Comparison of ENCODE assay signal across 14 cellular contexts in genomic region chr4:105620640-105621323, GRCh38.
DNase-seq lines count a peak whose midpoint lies in the region; ATAC-seq and TF ChIP-seq lines count a peak whose summit lies in the region.
"Had no signal": no experiment of that assay in that cellular context is flagged by ENCODE, and none has a peak within 500 bp of the region (broad histone marks: within the 10 kb centered on the region; RNA-seq: fewer than 3 reads in every experiment).

No MANE protein-coding gene starts in this region.

- no TSS peak for BruUV-seq in MCF 10A (replicated peaks; lab: Mats Ljungman, UMichigan)

- no peak overlapping the region for H3K4me3 ChIP-seq in breast epithelium
- no peak overlapping the region for H3K4me3 ChIP-seq in effector memory CD4-positive, alpha-beta T cell (ENCODE audit: insufficient read depth, low read depth, low read length, poor library complexity, severe bottlenecking)
- H3K4me3 ChIP-seq: heart right ventricle, SK-N-MC, tibial nerve had no signal

- no peak for TF ChIP-seq CTCF in MCF 10A (IDR thresholded peaks at IDR 0.05; ENCODE audit: unreplicated experiment)
- TF ChIP-seq CTCF in breast epithelium (IDR thresholded peaks at IDR 0.05): no peak

- peaks cover 5% of the 10 kb centered on the region for H3K9me3 Mint-ChIP-seq in MCF 10A (ENCODE audit: unreplicated experiment)
- H3K9me3 Mint-ChIP-seq in activated naive CD8-positive, alpha-beta T cell treated with anti-CD3 and anti-CD28 coated beads, Interleukin-2, amount 50 U/mL, for 24 hours: no peaks in the 10 kb centered on the region

- no peak for TF ChIP-seq POLR2A in breast epithelium (IDR thresholded peaks at IDR 0.05)

- peak overlapping the region in 1 of 2 donors; percentile 76 for H3K27ac ChIP-seq in breast epithelium
- no peak overlapping the region for H3K27ac ChIP-seq in effector memory CD4-positive, alpha-beta T cell (ENCODE audit: insufficient read depth, low read length, poor library complexity, severe bottlenecking)
- H3K27ac ChIP-seq: SK-N-MC had no signal

- no peaks in the 10 kb centered on the region for H3K36me3 ChIP-seq in breast epithelium
- no peaks in the 10 kb centered on the region for H3K36me3 ChIP-seq in effector memory CD4-positive, alpha-beta T cell (ENCODE audit: control insufficient read depth, insufficient read depth, low read length)
- H3K36me3 ChIP-seq: heart right ventricle, tibial nerve had no signal

- intact Hi-C loops in MCF 10A (cut with micrococcal nuclease) (no loop called here), breast epithelium (cut with DNase I; ENCODE audit: low total_unique reads) (no loop called here)

- H3K27ac Mint-ChIP-seq in MCF 10A (ENCODE audit: low read depth, unreplicated experiment): no peak overlapping the region
- H3K27ac Mint-ChIP-seq in activated naive CD8-positive, alpha-beta T cell treated with anti-CD3 and anti-CD28 coated beads, Interleukin-2, amount 50 U/mL, for 24 hours: no peak overlapping the region
- H3K27ac Mint-ChIP-seq: activated CD8-positive, alpha-beta memory T cell treated with anti-CD3 and anti-CD28 coated beads, Interleukin-2, amount 10 ng/mL, durations not matched to agents 7 days and 5 days; naive thymus-derived CD4-positive, alpha-beta T cell had no signal

- no peaks in the 10 kb centered on the region for H3K4me1 ChIP-seq in breast epithelium
- no peaks in the 10 kb centered on the region for H3K4me1 ChIP-seq in effector memory CD4-positive, alpha-beta T cell (ENCODE audit: control insufficient read depth, insufficient read depth, low read length, poor library complexity, severe bottlenecking)

- peaks cover 6% of the 10 kb centered on the region for H3K36me3 Mint-ChIP-seq in MCF 10A (ENCODE audit: insufficient read depth, unreplicated experiment)
- no peaks in the 10 kb centered on the region for H3K36me3 Mint-ChIP-seq in activated naive CD8-positive, alpha-beta T cell treated with anti-CD3 and anti-CD28 coated beads, Interleukin-2, amount 50 U/mL, for 24 hours (ENCODE audit: low read depth)
- H3K36me3 Mint-ChIP-seq: activated CD8-positive, alpha-beta memory T cell treated with anti-CD3 and anti-CD28 coated beads, Interleukin-2, amount 10 ng/mL, durations not matched to agents 7 days and 5 days; naive thymus-derived CD4-positive, alpha-beta T cell had no signal

- H3K27me3 ChIP-seq in breast epithelium: no peaks in the 10 kb centered on the region
- no peaks in the 10 kb centered on the region for H3K27me3 ChIP-seq in effector memory CD4-positive, alpha-beta T cell (replicated peaks; ENCODE audit: control insufficient read depth, insufficient read depth, low read length, poor library complexity, severe bottlenecking)
- H3K27me3 ChIP-seq: heart right ventricle, tibial nerve had no signal

- peaks cover 21% of the 10 kb centered on the region for H3K4me1 Mint-ChIP-seq in MCF 10A (ENCODE audit: insufficient read depth, unreplicated experiment)
- no peaks in the 10 kb centered on the region for H3K4me1 Mint-ChIP-seq in activated naive CD8-positive, alpha-beta T cell treated with anti-CD3 and anti-CD28 coated beads, Interleukin-2, amount 50 U/mL, for 24 hours
- H3K4me1 Mint-ChIP-seq: naive thymus-derived CD4-positive, alpha-beta T cell had no signal

- no peak for ATAC-seq in activated naive CD8-positive, alpha-beta T cell treated with anti-CD3 and anti-CD28 coated beads, Interleukin-2, amount 50 U/mL, for 24 hours
- ATAC-seq: activated CD8-positive, alpha-beta memory T cell treated with anti-CD3 and anti-CD28 coated beads, Interleukin-2, amount 10 ng/mL, durations not matched to agents 7 days and 5 days; naive thymus-derived CD4-positive, alpha-beta T cell had no signal

- no peaks in the 10 kb centered on the region for H3K27me3 Mint-ChIP-seq in MCF 10A (ENCODE audit: insufficient read depth, unreplicated experiment)
- H3K27me3 Mint-ChIP-seq in activated naive CD8-positive, alpha-beta T cell treated with anti-CD3 and anti-CD28 coated beads, Interleukin-2, amount 50 U/mL, for 24 hours: peaks cover 5% of the 10 kb centered on the region

- no peak overlapping the region for H3K4me3 Mint-ChIP-seq in MCF 10A (ENCODE audit: unreplicated experiment)
- no peak overlapping the region for H3K4me3 Mint-ChIP-seq in activated naive CD8-positive, alpha-beta T cell treated with anti-CD3 and anti-CD28 coated beads, Interleukin-2, amount 50 U/mL, for 24 hours
- H3K4me3 Mint-ChIP-seq: activated CD8-positive, alpha-beta memory T cell treated with anti-CD3 and anti-CD28 coated beads, Interleukin-2, amount 10 ng/mL, durations not matched to agents 7 days and 5 days; naive thymus-derived CD4-positive, alpha-beta T cell had no signal

- DNase-seq in MCF 10A (ENCODE audit: unreplicated experiment): peak; percentile 90
- no peak for DNase-seq in breast epithelium (ENCODE audit: low spot score in 2 of 2)
- peak; percentile 85 for DNase-seq in RKO (ENCODE audit: low spot score)
- peak; percentile 4 for DNase-seq in fibroblast of gingiva (ENCODE audit: low read depth)
- DNase-seq in effector memory CD4-positive, alpha-beta T cell: no peak
- DNase-seq in stimulated activated naive CD4-positive, alpha-beta T cell (lab: John Stamatoyannopoulos, UW): no peak
- no peak for DNase-seq in hippocampal formation (lab: John Stamatoyannopoulos, UW)
- no peak for DNase-seq in activated naive CD8-positive, alpha-beta T cell treated with anti-CD3 and anti-CD28 coated beads, Interleukin-2, amount 50 U/mL, for 24 hours
- DNase-seq: activated CD8-positive, alpha-beta memory T cell treated with anti-CD3 and anti-CD28 coated beads, Interleukin-2, amount 10 ng/mL, durations not matched to agents 7 days and 5 days; heart right ventricle; naive thymus-derived CD4-positive, alpha-beta T cell; NCI-H2081 treated with DMSO at 0.1 percent for 48 hours had no signal

- POLR2A ChIA-PET in MCF 10A (lab: Yijun Ruan, JAX): interaction anchor here (1.2 kb wide), 2 partner anchors 10 to 12 kb away, joined by 3 to 7 read pairs; no protein-coding TSS in a partner anchor

- CTCF ChIA-PET in MCF 10A (lab: Yijun Ruan, JAX): no interaction called here

- H3K9me3 ChIP-seq in breast epithelium: no peaks in the 10 kb centered on the region
- no peaks in the 10 kb centered on the region for H3K9me3 ChIP-seq in effector memory CD4-positive, alpha-beta T cell (ENCODE audit: control insufficient read depth, low read length)
- H3K9me3 ChIP-seq: tibial nerve had no signal

Comparison
In these comparisons a context has a peak if more than half of its experiments do, and no peak if none do; other contexts are left out.
1. DNase-seq: peak in MCF 10A (single experiment), RKO (single experiment) and fibroblast of gingiva (single experiment); none in breast epithelium (0 of 2), effector memory CD4-positive, alpha-beta T cell (0 of 3), stimulated activated naive CD4-positive, alpha-beta T cell (0 of 6), hippocampal formation (0 of 2) and activated naive CD8-positive, alpha-beta T cell treated with anti-CD3 and anti-CD28 coated beads, Interleukin-2, amount 50 U/mL, for 24 hours (single experiment).